ENCODE assay signal across 1 cellular context in the genomic region with DNA sequence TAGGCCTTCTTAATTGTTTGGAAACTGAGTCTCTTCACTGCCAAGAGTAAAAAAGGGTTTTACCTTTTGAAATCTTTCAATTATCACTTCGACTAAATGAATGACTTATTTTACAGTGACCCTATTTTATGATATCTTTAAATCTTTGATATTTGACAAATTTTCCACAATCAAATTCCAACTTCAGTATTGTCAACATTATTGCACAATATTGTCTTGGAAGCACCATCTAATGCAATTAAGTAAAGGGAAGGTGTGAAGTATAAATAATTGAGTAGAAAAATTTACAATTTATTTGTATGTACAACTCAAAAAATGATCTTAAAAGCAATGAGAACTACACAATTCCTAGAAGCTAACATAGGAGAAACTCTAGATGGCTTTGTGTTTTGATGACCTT.
TF ChIP-seq lines count a peak whose summit lies in the region.

No MANE protein-coding gene starts in this region.

TF ChIP-seq in K562, 482 proteins besides CTCF, POLR2A, EP300 and RAD21 (continued from another document):
- TF ChIP-seq, protein P1, sequence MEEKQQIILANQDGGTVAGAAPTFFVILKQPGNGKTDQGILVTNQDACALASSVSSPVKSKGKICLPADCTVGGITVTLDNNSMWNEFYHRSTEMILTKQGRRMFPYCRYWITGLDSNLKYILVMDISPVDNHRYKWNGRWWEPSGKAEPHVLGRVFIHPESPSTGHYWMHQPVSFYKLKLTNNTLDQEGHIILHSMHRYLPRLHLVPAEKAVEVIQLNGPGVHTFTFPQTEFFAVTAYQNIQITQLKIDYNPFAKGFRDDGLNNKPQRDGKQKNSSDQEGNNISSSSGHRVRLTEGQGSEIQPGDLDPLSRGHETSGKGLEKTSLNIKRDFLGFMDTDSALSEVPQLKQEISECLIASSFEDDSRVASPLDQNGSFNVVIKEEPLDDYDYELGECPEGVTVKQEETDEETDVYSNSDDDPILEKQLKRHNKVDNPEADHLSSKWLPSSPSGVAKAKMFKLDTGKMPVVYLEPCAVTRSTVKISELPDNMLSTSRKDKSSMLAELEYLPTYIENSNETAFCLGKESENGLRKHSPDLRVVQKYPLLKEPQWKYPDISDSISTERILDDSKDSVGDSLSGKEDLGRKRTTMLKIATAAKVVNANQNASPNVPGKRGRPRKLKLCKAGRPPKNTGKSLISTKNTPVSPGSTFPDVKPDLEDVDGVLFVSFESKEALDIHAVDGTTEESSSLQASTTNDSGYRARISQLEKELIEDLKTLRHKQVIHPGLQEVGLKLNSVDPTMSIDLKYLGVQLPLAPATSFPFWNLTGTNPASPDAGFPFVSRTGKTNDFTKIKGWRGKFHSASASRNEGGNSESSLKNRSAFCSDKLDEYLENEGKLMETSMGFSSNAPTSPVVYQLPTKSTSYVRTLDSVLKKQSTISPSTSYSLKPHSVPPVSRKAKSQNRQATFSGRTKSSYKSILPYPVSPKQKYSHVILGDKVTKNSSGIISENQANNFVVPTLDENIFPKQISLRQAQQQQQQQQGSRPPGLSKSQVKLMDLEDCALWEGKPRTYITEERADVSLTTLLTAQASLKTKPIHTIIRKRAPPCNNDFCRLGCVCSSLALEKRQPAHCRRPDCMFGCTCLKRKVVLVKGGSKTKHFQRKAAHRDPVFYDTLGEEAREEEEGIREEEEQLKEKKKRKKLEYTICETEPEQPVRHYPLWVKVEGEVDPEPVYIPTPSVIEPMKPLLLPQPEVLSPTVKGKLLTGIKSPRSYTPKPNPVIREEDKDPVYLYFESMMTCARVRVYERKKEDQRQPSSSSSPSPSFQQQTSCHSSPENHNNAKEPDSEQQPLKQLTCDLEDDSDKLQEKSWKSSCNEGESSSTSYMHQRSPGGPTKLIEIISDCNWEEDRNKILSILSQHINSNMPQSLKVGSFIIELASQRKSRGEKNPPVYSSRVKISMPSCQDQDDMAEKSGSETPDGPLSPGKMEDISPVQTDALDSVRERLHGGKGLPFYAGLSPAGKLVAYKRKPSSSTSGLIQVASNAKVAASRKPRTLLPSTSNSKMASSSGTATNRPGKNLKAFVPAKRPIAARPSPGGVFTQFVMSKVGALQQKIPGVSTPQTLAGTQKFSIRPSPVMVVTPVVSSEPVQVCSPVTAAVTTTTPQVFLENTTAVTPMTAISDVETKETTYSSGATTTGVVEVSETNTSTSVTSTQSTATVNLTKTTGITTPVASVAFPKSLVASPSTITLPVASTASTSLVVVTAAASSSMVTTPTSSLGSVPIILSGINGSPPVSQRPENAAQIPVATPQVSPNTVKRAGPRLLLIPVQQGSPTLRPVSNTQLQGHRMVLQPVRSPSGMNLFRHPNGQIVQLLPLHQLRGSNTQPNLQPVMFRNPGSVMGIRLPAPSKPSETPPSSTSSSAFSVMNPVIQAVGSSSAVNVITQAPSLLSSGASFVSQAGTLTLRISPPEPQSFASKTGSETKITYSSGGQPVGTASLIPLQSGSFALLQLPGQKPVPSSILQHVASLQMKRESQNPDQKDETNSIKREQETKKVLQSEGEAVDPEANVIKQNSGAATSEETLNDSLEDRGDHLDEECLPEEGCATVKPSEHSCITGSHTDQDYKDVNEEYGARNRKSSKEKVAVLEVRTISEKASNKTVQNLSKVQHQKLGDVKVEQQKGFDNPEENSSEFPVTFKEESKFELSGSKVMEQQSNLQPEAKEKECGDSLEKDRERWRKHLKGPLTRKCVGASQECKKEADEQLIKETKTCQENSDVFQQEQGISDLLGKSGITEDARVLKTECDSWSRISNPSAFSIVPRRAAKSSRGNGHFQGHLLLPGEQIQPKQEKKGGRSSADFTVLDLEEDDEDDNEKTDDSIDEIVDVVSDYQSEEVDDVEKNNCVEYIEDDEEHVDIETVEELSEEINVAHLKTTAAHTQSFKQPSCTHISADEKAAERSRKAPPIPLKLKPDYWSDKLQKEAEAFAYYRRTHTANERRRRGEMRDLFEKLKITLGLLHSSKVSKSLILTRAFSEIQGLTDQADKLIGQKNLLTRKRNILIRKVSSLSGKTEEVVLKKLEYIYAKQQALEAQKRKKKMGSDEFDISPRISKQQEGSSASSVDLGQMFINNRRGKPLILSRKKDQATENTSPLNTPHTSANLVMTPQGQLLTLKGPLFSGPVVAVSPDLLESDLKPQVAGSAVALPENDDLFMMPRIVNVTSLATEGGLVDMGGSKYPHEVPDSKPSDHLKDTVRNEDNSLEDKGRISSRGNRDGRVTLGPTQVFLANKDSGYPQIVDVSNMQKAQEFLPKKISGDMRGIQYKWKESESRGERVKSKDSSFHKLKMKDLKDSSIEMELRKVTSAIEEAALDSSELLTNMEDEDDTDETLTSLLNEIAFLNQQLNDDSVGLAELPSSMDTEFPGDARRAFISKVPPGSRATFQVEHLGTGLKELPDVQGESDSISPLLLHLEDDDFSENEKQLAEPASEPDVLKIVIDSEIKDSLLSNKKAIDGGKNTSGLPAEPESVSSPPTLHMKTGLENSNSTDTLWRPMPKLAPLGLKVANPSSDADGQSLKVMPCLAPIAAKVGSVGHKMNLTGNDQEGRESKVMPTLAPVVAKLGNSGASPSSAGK (IDR thresholded peaks at IDR 0.05): no peak
- TF ChIP-seq, protein P2, sequence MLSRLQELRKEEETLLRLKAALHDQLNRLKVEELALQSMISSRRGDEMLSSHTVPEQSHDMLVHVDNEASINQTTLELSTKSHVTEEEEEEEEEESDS (CRISPR knock-in tag; IDR thresholded peaks at IDR 0.05): no peak
- TF ChIP-seq TRIM28 (IDR thresholded peaks at IDR 0.05): no peak
- TF ChIP-seq CEBPB (tag; IDR thresholded peaks at IDR 0.05): peak; percentile 44; the same call in 1 of the 2 replicates
- no peak for TF ChIP-seq NELFE (IDR thresholded peaks at IDR 0.05; ENCODE audit: insufficient read depth, insufficient read length)
- no peak for TF ChIP-seq CEBPG (CRISPR knock-in tag; IDR thresholded peaks at IDR 0.05)
- peak in 1 of 2 experiments; percentile 85; a peak in 2 of 4 replicates for TF ChIP-seq CEBPG (tag; conservative IDR thresholded peaks at IDR 0.05 in 1 of 2, IDR thresholded peaks at IDR 0.05 in 1 of 2)
- no peak for TF ChIP-seq GATAD2B (IDR thresholded peaks at IDR 0.05; ENCODE audit: borderline replicate concordance)
TF ChIP-seq in K562: peak in this region for 2.
